Comparison of ENCODE assay signal across 1 cellular context in the genomic region with DNA sequence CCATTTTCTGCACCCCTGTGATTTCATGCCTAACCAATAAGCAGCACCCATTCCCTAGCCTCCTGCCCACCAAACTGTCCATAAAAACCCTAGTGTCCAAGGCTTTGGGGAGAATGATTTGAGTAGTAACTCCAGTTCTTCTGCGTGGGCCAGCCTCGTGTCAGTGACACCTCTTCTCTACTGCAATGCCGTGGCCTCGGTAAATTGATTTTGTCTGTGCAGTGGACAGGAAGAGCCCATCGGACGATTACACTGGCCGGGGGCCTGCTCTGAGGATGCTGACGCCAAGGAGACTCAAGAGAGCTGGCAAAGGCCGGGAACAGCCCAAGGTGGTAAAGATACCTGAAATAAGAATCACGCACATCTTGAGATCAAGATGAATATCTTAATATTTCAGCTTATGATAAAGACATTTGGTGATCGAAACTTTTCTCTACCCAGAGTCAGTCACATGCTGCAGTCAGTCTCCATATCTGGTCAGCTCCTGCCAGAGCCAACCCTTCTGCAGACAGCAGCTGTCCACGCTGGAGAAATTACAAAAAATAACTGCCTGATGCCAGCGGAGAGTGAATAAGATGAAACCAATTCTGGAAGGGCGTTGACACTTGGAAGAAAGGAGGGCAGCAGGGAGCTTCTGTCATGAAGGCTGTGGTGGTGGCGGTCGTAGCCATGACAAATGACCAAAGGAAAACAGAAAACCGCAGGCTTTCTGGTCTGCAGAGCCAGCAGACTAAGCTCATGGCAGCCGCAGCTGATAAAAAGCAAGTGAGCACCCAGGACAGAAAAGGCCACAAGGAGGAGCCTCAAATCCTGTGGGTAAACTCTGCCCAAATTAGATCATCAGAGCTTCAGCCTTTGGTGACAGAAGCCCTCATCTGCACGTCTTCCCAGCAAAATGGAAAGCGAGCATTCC.
TF ChIP-seq lines count a peak whose summit lies in the region.

No MANE protein-coding gene starts in this region.

TF ChIP-seq in HCT116, 20 proteins besides CTCF, POLR2A, EP300 and RAD21 (continued from another document):
- TF ChIP-seq, protein P1, sequence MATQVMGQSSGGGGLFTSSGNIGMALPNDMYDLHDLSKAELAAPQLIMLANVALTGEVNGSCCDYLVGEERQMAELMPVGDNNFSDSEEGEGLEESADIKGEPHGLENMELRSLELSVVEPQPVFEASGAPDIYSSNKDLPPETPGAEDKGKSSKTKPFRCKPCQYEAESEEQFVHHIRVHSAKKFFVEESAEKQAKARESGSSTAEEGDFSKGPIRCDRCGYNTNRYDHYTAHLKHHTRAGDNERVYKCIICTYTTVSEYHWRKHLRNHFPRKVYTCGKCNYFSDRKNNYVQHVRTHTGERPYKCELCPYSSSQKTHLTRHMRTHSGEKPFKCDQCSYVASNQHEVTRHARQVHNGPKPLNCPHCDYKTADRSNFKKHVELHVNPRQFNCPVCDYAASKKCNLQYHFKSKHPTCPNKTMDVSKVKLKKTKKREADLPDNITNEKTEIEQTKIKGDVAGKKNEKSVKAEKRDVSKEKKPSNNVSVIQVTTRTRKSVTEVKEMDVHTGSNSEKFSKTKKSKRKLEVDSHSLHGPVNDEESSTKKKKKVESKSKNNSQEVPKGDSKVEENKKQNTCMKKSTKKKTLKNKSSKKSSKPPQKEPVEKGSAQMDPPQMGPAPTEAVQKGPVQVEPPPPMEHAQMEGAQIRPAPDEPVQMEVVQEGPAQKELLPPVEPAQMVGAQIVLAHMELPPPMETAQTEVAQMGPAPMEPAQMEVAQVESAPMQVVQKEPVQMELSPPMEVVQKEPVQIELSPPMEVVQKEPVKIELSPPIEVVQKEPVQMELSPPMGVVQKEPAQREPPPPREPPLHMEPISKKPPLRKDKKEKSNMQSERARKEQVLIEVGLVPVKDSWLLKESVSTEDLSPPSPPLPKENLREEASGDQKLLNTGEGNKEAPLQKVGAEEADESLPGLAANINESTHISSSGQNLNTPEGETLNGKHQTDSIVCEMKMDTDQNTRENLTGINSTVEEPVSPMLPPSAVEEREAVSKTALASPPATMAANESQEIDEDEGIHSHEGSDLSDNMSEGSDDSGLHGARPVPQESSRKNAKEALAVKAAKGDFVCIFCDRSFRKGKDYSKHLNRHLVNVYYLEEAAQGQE (IDR thresholded peaks at IDR 0.05; ENCODE audit: low read depth), result no peak
- TF ChIP-seq, protein P2, sequence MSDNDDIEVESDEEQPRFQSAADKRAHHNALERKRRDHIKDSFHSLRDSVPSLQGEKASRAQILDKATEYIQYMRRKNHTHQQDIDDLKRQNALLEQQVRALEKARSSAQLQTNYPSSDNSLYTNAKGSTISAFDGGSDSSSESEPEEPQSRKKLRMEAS (IDR thresholded peaks at IDR 0.05), result no peak
- TF ChIP-seq EZH2 (IDR thresholded peaks at IDR 0.05) (no peak), TCF7L2 (IDR thresholded peaks at IDR 0.05; ENCODE audit: borderline replicate concordance, extremely low read depth, insufficient read depth, insufficient read length) (no peak), ZNF274 (IDR thresholded peaks at IDR 0.05; ENCODE audit: low read depth, low read length) (no peak)
- TF ChIP-seq, protein P3, sequence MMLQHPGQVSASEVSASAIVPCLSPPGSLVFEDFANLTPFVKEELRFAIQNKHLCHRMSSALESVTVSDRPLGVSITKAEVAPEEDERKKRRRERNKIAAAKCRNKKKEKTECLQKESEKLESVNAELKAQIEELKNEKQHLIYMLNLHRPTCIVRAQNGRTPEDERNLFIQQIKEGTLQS (IDR thresholded peaks at IDR 0.05), result no peak
TF ChIP-seq in HCT116: peak in this region for 0.
